8 cellular contexts compared by ENCODE assay signal in genomic region chr1:190413142-190413541, GRCh38.
"Had no signal": no experiment of that assay in that cellular context is flagged by ENCODE, and none has a peak within 500 bp of the region (broad histone marks: within the 10 kb centered on the region; RNA-seq: fewer than 3 reads in every experiment).

No MANE protein-coding gene starts in this region.

- H3K27me3 Mint-ChIP-seq: IgD-negative memory B cell had no signal

- H3K27ac Mint-ChIP-seq: IgD-negative memory B cell had no signal

- H3K4me2 ChIP-seq: KMS-11 had no signal

- ATAC-seq: K562 had no signal

- DNase-seq: IMR-90, KBM-7, KG1 had no signal

- H3K4me3 Mint-ChIP-seq: IgD-negative memory B cell had no signal

- H3K4me3 ChIP-seq: K562 had no signal

- FAIRE-seq: HTR-8/SVneo, K562 had no signal

- H3K9ac ChIP-seq: KMS-11 had no signal

- H3K4me1 Mint-ChIP-seq: IgD-negative memory B cell had no signal

- H3K27ac ChIP-seq: HL-60, KMS-11 had no signal
